Comparison of ENCODE assay signal across 12 cellular contexts in the genomic region with DNA sequence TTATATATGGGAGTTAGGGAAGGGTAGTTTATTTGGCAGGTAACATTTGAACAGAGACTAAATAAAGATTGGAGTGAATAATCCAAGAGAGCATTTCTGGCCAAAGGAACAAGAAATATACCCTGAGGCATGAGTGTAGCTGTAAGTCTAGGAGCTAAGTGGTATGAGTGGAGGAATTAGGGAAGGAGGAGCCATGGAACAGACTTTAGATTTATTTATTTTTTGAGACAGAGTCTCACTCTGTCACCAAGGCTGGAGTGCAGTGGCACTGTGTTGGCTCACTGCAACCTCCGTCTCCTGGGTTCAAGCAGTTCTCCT. TPM values are rescaled to one million over a fixed set of nuclear protein-coding genes. Genes with fewer than 3 reads are reported as not detected.
DNase-seq lines count a peak whose midpoint lies in the region; ATAC-seq and TF ChIP-seq lines count a peak whose summit lies in the region.
"Had no signal": no experiment of that assay in that cellular context is flagged by ENCODE, and none has a peak within 500 bp of the region (broad histone marks: within the 10 kb centered on the region; RNA-seq: fewer than 3 reads in every experiment).

No MANE protein-coding gene starts in this region.

- no peaks in the 10 kb centered on the region for H3K36me3 ChIP-seq in testis (ENCODE audit: low read depth, missing control alignments)

- H3K36me3 Mint-ChIP-seq in activated naive CD4-positive, alpha-beta T cell treated with anti-CD3 and anti-CD28 coated beads, Interleukin-2, amount 50 U/mL, for 24 hours: peaks cover 15% of the 10 kb centered on the region
- peaks cover 19% of the 10 kb centered on the region for H3K36me3 Mint-ChIP-seq in activated naive CD4-positive, alpha-beta T cell treated with anti-CD3 and anti-CD28 coated beads, Interleukin-2, amount 10 ng/mL, durations not matched to agents 7 days and 5 days
- H3K36me3 Mint-ChIP-seq in activated naive CD8-positive, alpha-beta T cell treated with anti-CD3 and anti-CD28 coated beads, Interleukin-2, amount 10 ng/mL, durations not matched to agents 7 days and 5 days: peaks cover 17% of the 10 kb centered on the region
- peaks cover 4% of the 10 kb centered on the region for H3K36me3 Mint-ChIP-seq in glutamatergic neuron (ENCODE audit: unreplicated experiment)

- no peak overlapping the region for H3K4me3 ChIP-seq in testis
- H3K4me3 ChIP-seq: lung had no signal

- TF ChIP-seq CTCF in glutamatergic neuron (IDR thresholded peaks at IDR 0.05; ENCODE audit: partially characterized antibody, unreplicated experiment) (no peak), testis (IDR thresholded peaks at IDR 0.05) (no peak)

- 84 to 88% methylated on average over 1 of the region's 1 CpG for WGBS in testis, 2 donors

- ATAC-seq in activated naive CD8-positive, alpha-beta T cell treated with anti-CD3 and anti-CD28 coated beads, Interleukin-2, amount 10 ng/mL, durations not matched to agents 7 days and 5 days (ENCODE audit: low read depth): no peak
- no peak for ATAC-seq in HG03354 (IDR thresholded peaks at IDR 0.05; ENCODE audit: poor library complexity, severe bottlenecking, unreplicated experiment)

- H3K27ac Mint-ChIP-seq in activated naive CD4-positive, alpha-beta T cell treated with anti-CD3 and anti-CD28 coated beads, Interleukin-2, amount 50 U/mL, for 24 hours: peak overlapping the region; percentile 69
- H3K27ac Mint-ChIP-seq in activated naive CD4-positive, alpha-beta T cell treated with anti-CD3 and anti-CD28 coated beads, Interleukin-2, amount 10 ng/mL, durations not matched to agents 7 days and 5 days: no peak overlapping the region
- peak overlapping the region; percentile 4 for H3K27ac Mint-ChIP-seq in activated naive CD8-positive, alpha-beta T cell treated with anti-CD3 and anti-CD28 coated beads, Interleukin-2, amount 10 ng/mL, durations not matched to agents 7 days and 5 days
- peak overlapping the region; percentile 73 for H3K27ac Mint-ChIP-seq in glutamatergic neuron (ENCODE audit: unreplicated experiment)

- DNase-seq in activated naive CD4-positive, alpha-beta T cell treated with anti-CD3 and anti-CD28 coated beads, Interleukin-2, amount 10 ng/mL, durations not matched to agents 7 days and 5 days: no peak
- no peak for DNase-seq in activated naive CD8-positive, alpha-beta T cell treated with anti-CD3 and anti-CD28 coated beads, Interleukin-2, amount 10 ng/mL, durations not matched to agents 7 days and 5 days
- DNase-seq in glutamatergic neuron: no peak
- no peak for DNase-seq in testis
- no peak for DNase-seq in ureter (ENCODE audit: low spot score)
- DNase-seq in NCI-H345 (lab: John Stamatoyannopoulos, UW): no peak
- DNase-seq: activated CD4-positive, alpha-beta T cell treated with anti-CD3 and anti-CD28 coated beads for 4 hours had no signal

- H3K9me3 Mint-ChIP-seq in activated naive CD4-positive, alpha-beta T cell treated with anti-CD3 and anti-CD28 coated beads, Interleukin-2, amount 50 U/mL, for 24 hours: no peaks in the 10 kb centered on the region
- H3K9me3 Mint-ChIP-seq in activated naive CD4-positive, alpha-beta T cell treated with anti-CD3 and anti-CD28 coated beads, Interleukin-2, amount 10 ng/mL, durations not matched to agents 7 days and 5 days: no peaks in the 10 kb centered on the region
- H3K9me3 Mint-ChIP-seq in activated naive CD8-positive, alpha-beta T cell treated with anti-CD3 and anti-CD28 coated beads, Interleukin-2, amount 10 ng/mL, durations not matched to agents 7 days and 5 days: no peaks in the 10 kb centered on the region
- peaks cover 3% of the 10 kb centered on the region for H3K9me3 Mint-ChIP-seq in glutamatergic neuron (ENCODE audit: unreplicated experiment)

- no peak overlapping the region for H3K4me3 Mint-ChIP-seq in activated naive CD4-positive, alpha-beta T cell treated with anti-CD3 and anti-CD28 coated beads, Interleukin-2, amount 50 U/mL, for 24 hours
- no peak overlapping the region for H3K4me3 Mint-ChIP-seq in activated naive CD4-positive, alpha-beta T cell treated with anti-CD3 and anti-CD28 coated beads, Interleukin-2, amount 10 ng/mL, durations not matched to agents 7 days and 5 days
- no peak overlapping the region for H3K4me3 Mint-ChIP-seq in activated naive CD8-positive, alpha-beta T cell treated with anti-CD3 and anti-CD28 coated beads, Interleukin-2, amount 10 ng/mL, durations not matched to agents 7 days and 5 days
- no peak overlapping the region for H3K4me3 Mint-ChIP-seq in glutamatergic neuron (ENCODE audit: unreplicated experiment)
- H3K4me3 Mint-ChIP-seq: brain had no signal

- peak overlapping the region; percentile 71 to 73 for H3K27ac ChIP-seq in testis
- H3K27ac ChIP-seq: parathyroid adenoma had no signal

- TF ChIP-seq POLR2A in testis (IDR thresholded peaks at IDR 0.05): no peak

- no peaks in the 10 kb centered on the region for H3K27me3 ChIP-seq in testis

- intact Hi-C loops in testis (cut with DNase I; ENCODE audit: low total_unique reads): no loop called here

- peaks cover 59% of the 10 kb centered on the region for H3K4me1 Mint-ChIP-seq in activated naive CD4-positive, alpha-beta T cell treated with anti-CD3 and anti-CD28 coated beads, Interleukin-2, amount 50 U/mL, for 24 hours
- H3K4me1 Mint-ChIP-seq in activated naive CD4-positive, alpha-beta T cell treated with anti-CD3 and anti-CD28 coated beads, Interleukin-2, amount 10 ng/mL, durations not matched to agents 7 days and 5 days: peaks cover 44% of the 10 kb centered on the region
- peaks cover 35% of the 10 kb centered on the region for H3K4me1 Mint-ChIP-seq in activated naive CD8-positive, alpha-beta T cell treated with anti-CD3 and anti-CD28 coated beads, Interleukin-2, amount 10 ng/mL, durations not matched to agents 7 days and 5 days
- peaks cover 8% of the 10 kb centered on the region for H3K4me1 Mint-ChIP-seq in glutamatergic neuron (ENCODE audit: low read depth, unreplicated experiment)

- POLR2A ChIA-PET in activated naive CD8-positive, alpha-beta T cell treated with anti-CD3 and anti-CD28 coated beads, Interleukin-2, amount 10 ng/mL, durations not matched to agents 7 days and 5 days (lab: Charles Lee): no interaction called here

- CTCF ChIA-PET in activated naive CD4-positive, alpha-beta T cell treated with anti-CD3 and anti-CD28 coated beads, Interleukin-2, amount 10 ng/mL, durations not matched to agents 7 days and 5 days (lab: Charles Lee): no interaction called here

- H3K4me1 ChIP-seq in testis: peaks cover 29% of the 10 kb centered on the region
- H3K4me1 ChIP-seq: parathyroid adenoma had no signal

- no peaks in the 10 kb centered on the region for H3K27me3 Mint-ChIP-seq in activated naive CD4-positive, alpha-beta T cell treated with anti-CD3 and anti-CD28 coated beads, Interleukin-2, amount 50 U/mL, for 24 hours
- H3K27me3 Mint-ChIP-seq in activated naive CD4-positive, alpha-beta T cell treated with anti-CD3 and anti-CD28 coated beads, Interleukin-2, amount 10 ng/mL, durations not matched to agents 7 days and 5 days: no peaks in the 10 kb centered on the region
- no peaks in the 10 kb centered on the region for H3K27me3 Mint-ChIP-seq in activated naive CD8-positive, alpha-beta T cell treated with anti-CD3 and anti-CD28 coated beads, Interleukin-2, amount 10 ng/mL, durations not matched to agents 7 days and 5 days
- H3K27me3 Mint-ChIP-seq in glutamatergic neuron (ENCODE audit: unreplicated experiment): no peaks in the 10 kb centered on the region
- H3K27me3 Mint-ChIP-seq: brain had no signal

- H3K9me3 ChIP-seq in testis: no peaks in the 10 kb centered on the region

RNA-seq across cellular contexts. Expression of gene CAPZA1, which starts 18.4 kb away (rescaled TPM):
- 100 to 1,000 TPM; 248 to 251 TPM for total RNA-seq in activated naive CD8-positive, alpha-beta T cell treated with anti-CD3 and anti-CD28 coated beads, Interleukin-2, amount 10 ng/mL, durations not matched to agents 7 days and 5 days
- total RNA-seq in glutamatergic neuron (ENCODE audit: unreplicated experiment) (149 TPM), testis (100 to 1,000 TPM; 144 to 148 TPM), ureter (146 TPM)
- 120 TPM for polyA plus RNA-seq in testis (ENCODE audit: insufficient read depth, low read depth, low replicate concordance)

RNA-seq across cellular contexts. Expression of gene ST7L, which starts 19.1 kb away (rescaled TPM):
- 10 to 100 TPM; 15.4 to 16.5 TPM for total RNA-seq in activated naive CD8-positive, alpha-beta T cell treated with anti-CD3 and anti-CD28 coated beads, Interleukin-2, amount 10 ng/mL, durations not matched to agents 7 days and 5 days
- total RNA-seq in glutamatergic neuron (ENCODE audit: unreplicated experiment) (28.3 TPM), testis (10 to 100 TPM; 59.1 to 97.2 TPM), ureter (33.3 TPM)
- polyA plus RNA-seq in testis (ENCODE audit: insufficient read depth, low read depth, low replicate concordance): 125 TPM

RNA-seq across cellular contexts. Expression of gene MOV10, which starts 36.4 kb away (rescaled TPM):
- 100 to 1,000 TPM; 124 to 130 TPM for total RNA-seq in activated naive CD8-positive, alpha-beta T cell treated with anti-CD3 and anti-CD28 coated beads, Interleukin-2, amount 10 ng/mL, durations not matched to agents 7 days and 5 days
- 5.2 TPM for total RNA-seq in glutamatergic neuron (ENCODE audit: unreplicated experiment)
- total RNA-seq in testis: 100 to 1,000 TPM; 240 to 245 TPM
- polyA plus RNA-seq in testis (ENCODE audit: insufficient read depth, low read depth, low replicate concordance): 137 TPM
- 92.3 TPM for total RNA-seq in ureter

Comparison
In these comparisons a context has a peak if more than half of its experiments do, and no peak if none do; other contexts are left out.
1. RNA of gene MOV10, which starts 36.4 kb away (total RNA-seq): 240 to 245 TPM in testis, 124 to 130 TPM in activated naive CD8-positive, alpha-beta T cell treated with anti-CD3 and anti-CD28 coated beads, Interleukin-2, amount 10 ng/mL, durations not matched to agents 7 days and 5 days and 92.3 TPM in ureter (single experiment); 5.2 TPM in glutamatergic neuron (single experiment); every median in the first group is over 10 times any median in the second.